Comparison of ENCODE assay signal across 13 cellular contexts in the genomic region with DNA sequence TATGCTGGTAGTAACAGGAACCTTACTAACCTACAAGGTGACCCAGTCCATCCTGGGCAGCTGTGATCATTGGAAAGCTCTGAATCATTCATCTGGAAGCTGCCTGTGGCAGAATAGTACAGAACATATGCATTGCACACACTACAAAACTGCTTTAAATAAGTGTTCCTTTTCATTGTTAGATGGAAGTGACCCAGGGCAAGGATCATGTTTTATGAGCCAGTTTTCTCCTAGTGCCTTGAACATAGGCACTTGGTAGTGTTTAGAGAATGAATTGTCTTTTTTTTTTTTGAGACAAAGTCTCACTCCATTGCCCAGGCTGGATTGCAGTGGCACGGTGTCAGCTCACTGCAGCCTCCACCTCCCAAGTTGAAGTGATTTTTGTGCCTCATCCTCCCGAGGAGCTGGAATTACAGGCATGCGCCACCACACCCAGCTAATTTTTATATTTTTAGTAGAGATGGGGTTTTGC. TPM values are rescaled to one million over a fixed set of nuclear protein-coding genes. Genes with fewer than 3 reads are reported as not detected.
DNase-seq lines count a peak whose midpoint lies in the region; ATAC-seq, FAIRE-seq and TF ChIP-seq lines count a peak whose summit lies in the region.
"Had no signal": no experiment of that assay in that cellular context is flagged by ENCODE, and none has a peak within 500 bp of the region (broad histone marks: within the 10 kb centered on the region; RNA-seq: fewer than 3 reads in every experiment).

No MANE protein-coding gene starts in this region.

- no peak overlapping the region for H2AFZ ChIP-seq in keratinocyte (ENCODE audit: control insufficient read depth, low read length)

- intact Hi-C loops in Right ventricle myocardium superior (cut with DNase I) = no loop called here

- H3K9ac ChIP-seq in keratinocyte (ENCODE audit: control insufficient read depth, extremely low read depth, insufficient read depth, low read length) = no peak overlapping the region

- peaks cover 2% of the 10 kb centered on the region for H3K9me1 ChIP-seq in keratinocyte (ENCODE audit: control insufficient read depth, extremely low read depth, insufficient read depth, low read length)

- H3K4me1 ChIP-seq in cardiac muscle cell (ENCODE audit: low read depth) (peaks cover 51% of the 10 kb centered on the region), keratinocyte (ENCODE audit: control insufficient read depth, extremely low read depth, insufficient read depth, low read length) (peaks cover 48% of the 10 kb centered on the region)

- TF ChIP-seq CTCF in cardiac muscle cell (IDR thresholded peaks at IDR 0.05; ENCODE audit: low read depth, low read length) (no peak), keratinocyte (optimal IDR thresholded peaks at IDR 0.05 in 1 of 3, IDR thresholded peaks at IDR 0.05 in 1 of 3, conservative IDR thresholded peaks at IDR 0.05 in 1 of 3; ENCODE audit: extremely low read depth in 1 of 3, insufficient read depth in 2 of 3, low read length in 3 of 3) (no peak), type B pancreatic cell (conservative IDR thresholded peaks at IDR 0.05) (no peak)

- FAIRE-seq in keratinocyte (lab: Jason Lieb, UNC) (peak; percentile 71), urothelium cell line (lab: Jason Lieb, UNC) (no peak)
- FAIRE-seq: frontal cortex had no signal

- peaks cover 56% of the 10 kb centered on the region for H3K79me2 ChIP-seq in keratinocyte (ENCODE audit: control insufficient read depth, insufficient read depth, low read length)

- H3K27ac Mint-ChIP-seq in activated T-helper 17 cell treated with anti-CD3 and anti-CD28 coated beads, Interleukin-2, amount 50 U/mL, for 72 hours = peak overlapping the region; percentile 4
- H3K27ac Mint-ChIP-seq in type B pancreatic cell = peak overlapping the region; percentile 42
- H3K27ac Mint-ChIP-seq: T-helper 1 cell treated with Interleukin-12 subunit alpha and Interleukin-12 subunit beta and Interleukin-4 antibody, amounts not matched to agents 30 μg/mL and 1 μg/mL, for 36 hours had no signal

- ATAC-seq in Right ventricle myocardium superior (ENCODE audit: poor library complexity) = no peak
- ATAC-seq in activated T-helper 17 cell treated with anti-CD3 and anti-CD28 coated beads, Interleukin-2, amount 50 U/mL, for 72 hours (replicated peaks) = no peak

- H3K36me3 ChIP-seq in cardiac muscle cell = peaks cover 7% of the 10 kb centered on the region
- peaks cover 2 to 7% of the 10 kb centered on the region in 2 experiments for H3K36me3 ChIP-seq in keratinocyte (ENCODE audit: control insufficient read depth in 2 of 2, extremely low read depth in 1 of 2, insufficient read depth in 2 of 2, low read length in 2 of 2)

- DNase-seq in cardiac muscle cell (ENCODE audit: low read depth in 1 of 2, low spot score in 1 of 2) = no peak
- no peak for DNase-seq in Right ventricle myocardium superior
- DNase-seq in keratinocyte (ENCODE audit: low read depth, low spot score) = no peak
- no peak for DNase-seq in type B pancreatic cell (ENCODE audit: extremely low spot score, unreplicated experiment)
- no peak for DNase-seq in urothelium cell line (ENCODE audit: low spot score)
- DNase-seq in amygdala (lab: John Stamatoyannopoulos, UW) = no peak
- DNase-seq in AML-193 (lab: John Stamatoyannopoulos, UW) = no peak
- DNase-seq: C1 segment of cervical spinal cord, NCI-H774, spleen had no signal

- H3K9me3 Mint-ChIP-seq in activated T-helper 17 cell treated with anti-CD3 and anti-CD28 coated beads, Interleukin-2, amount 50 U/mL, for 72 hours = no peaks in the 10 kb centered on the region
- H3K9me3 Mint-ChIP-seq in type B pancreatic cell = no peaks in the 10 kb centered on the region
- H3K9me3 Mint-ChIP-seq: T-helper 1 cell treated with Interleukin-12 subunit alpha and Interleukin-12 subunit beta and Interleukin-4 antibody, amounts not matched to agents 30 μg/mL and 1 μg/mL, for 36 hours had no signal

- peaks cover 31% of the 10 kb centered on the region for H3K36me3 Mint-ChIP-seq in activated T-helper 17 cell treated with anti-CD3 and anti-CD28 coated beads, Interleukin-2, amount 50 U/mL, for 72 hours (ENCODE audit: low read depth)
- H3K36me3 Mint-ChIP-seq in type B pancreatic cell = no peaks in the 10 kb centered on the region

- H3K27ac ChIP-seq in cardiac muscle cell (peak overlapping the region; percentile 78), keratinocyte (ENCODE audit: control insufficient read depth, insufficient read depth, low read length) (peak overlapping the region; percentile 8)

- no peak overlapping the region for H3K4me3 Mint-ChIP-seq in activated T-helper 17 cell treated with anti-CD3 and anti-CD28 coated beads, Interleukin-2, amount 50 U/mL, for 72 hours
- no peak overlapping the region for H3K4me3 Mint-ChIP-seq in type B pancreatic cell
- H3K4me3 Mint-ChIP-seq: T-helper 1 cell treated with Interleukin-12 subunit alpha and Interleukin-12 subunit beta and Interleukin-4 antibody, amounts not matched to agents 30 μg/mL and 1 μg/mL, for 36 hours had no signal

- peaks cover 2% of the 10 kb centered on the region for H4K20me1 ChIP-seq in keratinocyte (ENCODE audit: control insufficient read depth, extremely low read depth, insufficient read depth, low read length)

- H3K4me2 ChIP-seq in keratinocyte (ENCODE audit: control insufficient read depth, extremely low read depth, insufficient read depth, low read depth, low read length) = peak overlapping the region; percentile 50

- no peaks in the 10 kb centered on the region for H3K9me3 ChIP-seq in cardiac muscle cell (ENCODE audit: low read depth)
- no peaks in the 10 kb centered on the region for H3K9me3 ChIP-seq in keratinocyte (ENCODE audit: control insufficient read depth, low read depth, low read length)
- H3K9me3 ChIP-seq: spleen had no signal

- H3K4me3 ChIP-seq in cardiac muscle cell (no peak overlapping the region), keratinocyte (ENCODE audit: control insufficient read depth in 2 of 3, extremely low read depth in 1 of 3, insufficient read depth in 2 of 3, low read depth in 1 of 3, low read length in 3 of 3) (no peak overlapping the region)
- H3K4me3 ChIP-seq: spleen had no signal

- H3K27me3 ChIP-seq in cardiac muscle cell (no peaks in the 10 kb centered on the region), keratinocyte (ENCODE audit: control insufficient read depth, extremely low read depth, insufficient read depth, low read length) (no peaks in the 10 kb centered on the region)
- H3K27me3 ChIP-seq: spleen had no signal

- dilution Hi-C loops in keratinocyte (cut with MboI; ENCODE audit: extremely low pct_ligation_motif_present, low sequenced_read_pairs) = no loop called here

- H3K4me1 Mint-ChIP-seq in activated T-helper 17 cell treated with anti-CD3 and anti-CD28 coated beads, Interleukin-2, amount 50 U/mL, for 72 hours = peaks cover 16% of the 10 kb centered on the region
- peaks cover 45% of the 10 kb centered on the region for H3K4me1 Mint-ChIP-seq in type B pancreatic cell (ENCODE audit: unreplicated experiment)

- H3K27me3 Mint-ChIP-seq in activated T-helper 17 cell treated with anti-CD3 and anti-CD28 coated beads, Interleukin-2, amount 50 U/mL, for 72 hours = no peaks in the 10 kb centered on the region
- no peaks in the 10 kb centered on the region for H3K27me3 Mint-ChIP-seq in type B pancreatic cell

RNA-seq across cellular contexts. Expression of a gene that starts 55.4 kb away (rescaled TPM):
- total RNA-seq in cardiac muscle cell (10.6 and 15.0 TPM in 2 replicates), Right ventricle myocardium superior (7.7 TPM), type B pancreatic cell (ENCODE audit: low replicate concordance) (13.1 and 14.1 TPM in 2 replicates)
- polyA plus RNA-seq in cardiac muscle cell (6.2 and 8.7 TPM in 2 replicates), keratinocyte (9.5 to 14.8 TPM (median 11.3 TPM) in 3 replicates)
- 10 to 100 TPM; 16.3 to 31.5 TPM for total RNA-seq in activated T-helper 17 cell treated with anti-CD3 and anti-CD28 coated beads, Interleukin-2, amount 50 U/mL, for 72 hours
- polyA plus RNA-seq in keratinocyte (2011; ENCODE audit: low read depth) = 13.2 TPM
- 6.0 and 12.5 TPM in 2 replicates for polyA plus RNA-seq in keratinocyte (2011; cell fraction: cytosol; rRNA removed)
- polyA plus RNA-seq in keratinocyte (2011; cell fraction: nucleus; rRNA removed) = 12.4 and 15.8 TPM in 2 replicates
- polyA plus RNA-seq in keratinocyte (2012; ENCODE audit: low replicate concordance) = 8.1 and 8.2 TPM in 2 replicates
- polyA minus RNA-seq in keratinocyte = 7.1 to 23.4 TPM (median 9.2 TPM) in 3 replicates
- 11.9 TPM for polyA minus RNA-seq in keratinocyte (2011; cell fraction: cytosol; rRNA and poly(A)+ RNA removed)
- 11.7 and 19.9 TPM in 2 replicates for polyA minus RNA-seq in keratinocyte (2011; cell fraction: nucleus; rRNA and poly(A)+ RNA removed)

RNA-seq across cellular contexts. Expression of a gene that starts 57.9 kb away (rescaled TPM):
- total RNA-seq in cardiac muscle cell (18.2 and 28.8 TPM in 2 replicates), Right ventricle myocardium superior (9.3 TPM), type B pancreatic cell (ENCODE audit: low replicate concordance) (16.8 and 32.8 TPM in 2 replicates)
- polyA plus RNA-seq in cardiac muscle cell (9.3 and 13.6 TPM in 2 replicates), keratinocyte (5.1 to 9.6 TPM (median 6.8 TPM) in 3 replicates)
- total RNA-seq in activated T-helper 17 cell treated with anti-CD3 and anti-CD28 coated beads, Interleukin-2, amount 50 U/mL, for 72 hours = 100 to 1,000 TPM; 156 to 173 TPM
- 1.0 TPM for polyA plus RNA-seq in keratinocyte (2011; ENCODE audit: low read depth)
- polyA plus RNA-seq in keratinocyte (2011; cell fraction: cytosol; rRNA removed) = 3.2 and 4.1 TPM in 2 replicates
- 18.5 and 21.5 TPM in 2 replicates for polyA plus RNA-seq in keratinocyte (2011; cell fraction: nucleus; rRNA removed)
- polyA plus RNA-seq in keratinocyte (2012; ENCODE audit: low replicate concordance) = 4.0 and 12.9 TPM in 2 replicates
- polyA minus RNA-seq in keratinocyte = 14.3 to 43.3 TPM (median 16.7 TPM) in 3 replicates
- polyA minus RNA-seq in keratinocyte (2011; cell fraction: cytosol; rRNA and poly(A)+ RNA removed) = 13.0 TPM
- polyA minus RNA-seq in keratinocyte (2011; cell fraction: nucleus; rRNA and poly(A)+ RNA removed) = 35.3 and 36.4 TPM in 2 replicates
